ENCODE assay signal across 1 cellular context in the genomic region with DNA sequence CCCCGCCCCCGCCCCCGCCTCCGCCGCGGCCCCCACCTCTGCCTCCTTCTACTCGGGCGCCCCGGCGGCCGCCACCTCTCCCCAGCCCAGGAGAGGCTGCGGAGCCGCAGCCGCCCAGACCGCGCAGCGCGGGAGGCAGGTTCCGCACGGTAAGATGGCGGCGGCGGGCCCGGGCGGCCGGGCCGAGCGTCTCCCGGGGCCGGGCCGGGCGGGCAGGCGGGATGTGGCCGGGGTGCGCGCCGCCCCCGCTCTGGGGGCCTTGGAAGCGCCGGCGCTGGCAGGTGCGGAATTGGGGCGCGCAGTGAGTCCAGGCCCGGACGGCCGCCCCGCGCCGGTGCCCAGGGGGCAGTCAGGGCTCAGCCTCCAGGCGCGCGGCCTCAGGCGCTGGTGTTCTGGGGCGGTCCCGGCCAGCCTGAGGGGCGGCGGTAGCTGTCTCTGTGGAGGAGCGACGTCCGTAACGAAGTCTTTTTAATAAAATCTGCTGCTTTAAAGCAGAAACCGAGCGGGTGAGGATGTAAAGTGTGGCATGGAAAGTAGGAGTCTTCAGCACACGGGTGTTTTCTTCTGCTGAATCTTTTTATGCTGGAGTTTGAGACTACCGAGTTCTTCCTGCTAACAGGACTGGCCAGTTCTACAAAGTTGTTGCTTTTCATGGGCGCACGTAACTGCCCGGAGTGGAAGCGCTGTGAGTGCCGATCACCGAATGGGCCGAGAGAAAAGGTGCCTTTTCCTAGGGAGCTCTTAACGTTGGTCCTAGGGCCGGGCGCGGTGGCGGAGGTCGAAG.
TF ChIP-seq lines count a peak whose summit lies in the region.

A gene (plus strand): TSS at position 43 of the 784 bp plus-strand sequence. CDS start 3,356 bp downstream, outside the sequence.

TF ChIP-seq in GM23338, 12 proteins besides CTCF, POLR2A, EP300 and RAD21 (continued from another document):
- TF ChIP-seq, protein P1, sequence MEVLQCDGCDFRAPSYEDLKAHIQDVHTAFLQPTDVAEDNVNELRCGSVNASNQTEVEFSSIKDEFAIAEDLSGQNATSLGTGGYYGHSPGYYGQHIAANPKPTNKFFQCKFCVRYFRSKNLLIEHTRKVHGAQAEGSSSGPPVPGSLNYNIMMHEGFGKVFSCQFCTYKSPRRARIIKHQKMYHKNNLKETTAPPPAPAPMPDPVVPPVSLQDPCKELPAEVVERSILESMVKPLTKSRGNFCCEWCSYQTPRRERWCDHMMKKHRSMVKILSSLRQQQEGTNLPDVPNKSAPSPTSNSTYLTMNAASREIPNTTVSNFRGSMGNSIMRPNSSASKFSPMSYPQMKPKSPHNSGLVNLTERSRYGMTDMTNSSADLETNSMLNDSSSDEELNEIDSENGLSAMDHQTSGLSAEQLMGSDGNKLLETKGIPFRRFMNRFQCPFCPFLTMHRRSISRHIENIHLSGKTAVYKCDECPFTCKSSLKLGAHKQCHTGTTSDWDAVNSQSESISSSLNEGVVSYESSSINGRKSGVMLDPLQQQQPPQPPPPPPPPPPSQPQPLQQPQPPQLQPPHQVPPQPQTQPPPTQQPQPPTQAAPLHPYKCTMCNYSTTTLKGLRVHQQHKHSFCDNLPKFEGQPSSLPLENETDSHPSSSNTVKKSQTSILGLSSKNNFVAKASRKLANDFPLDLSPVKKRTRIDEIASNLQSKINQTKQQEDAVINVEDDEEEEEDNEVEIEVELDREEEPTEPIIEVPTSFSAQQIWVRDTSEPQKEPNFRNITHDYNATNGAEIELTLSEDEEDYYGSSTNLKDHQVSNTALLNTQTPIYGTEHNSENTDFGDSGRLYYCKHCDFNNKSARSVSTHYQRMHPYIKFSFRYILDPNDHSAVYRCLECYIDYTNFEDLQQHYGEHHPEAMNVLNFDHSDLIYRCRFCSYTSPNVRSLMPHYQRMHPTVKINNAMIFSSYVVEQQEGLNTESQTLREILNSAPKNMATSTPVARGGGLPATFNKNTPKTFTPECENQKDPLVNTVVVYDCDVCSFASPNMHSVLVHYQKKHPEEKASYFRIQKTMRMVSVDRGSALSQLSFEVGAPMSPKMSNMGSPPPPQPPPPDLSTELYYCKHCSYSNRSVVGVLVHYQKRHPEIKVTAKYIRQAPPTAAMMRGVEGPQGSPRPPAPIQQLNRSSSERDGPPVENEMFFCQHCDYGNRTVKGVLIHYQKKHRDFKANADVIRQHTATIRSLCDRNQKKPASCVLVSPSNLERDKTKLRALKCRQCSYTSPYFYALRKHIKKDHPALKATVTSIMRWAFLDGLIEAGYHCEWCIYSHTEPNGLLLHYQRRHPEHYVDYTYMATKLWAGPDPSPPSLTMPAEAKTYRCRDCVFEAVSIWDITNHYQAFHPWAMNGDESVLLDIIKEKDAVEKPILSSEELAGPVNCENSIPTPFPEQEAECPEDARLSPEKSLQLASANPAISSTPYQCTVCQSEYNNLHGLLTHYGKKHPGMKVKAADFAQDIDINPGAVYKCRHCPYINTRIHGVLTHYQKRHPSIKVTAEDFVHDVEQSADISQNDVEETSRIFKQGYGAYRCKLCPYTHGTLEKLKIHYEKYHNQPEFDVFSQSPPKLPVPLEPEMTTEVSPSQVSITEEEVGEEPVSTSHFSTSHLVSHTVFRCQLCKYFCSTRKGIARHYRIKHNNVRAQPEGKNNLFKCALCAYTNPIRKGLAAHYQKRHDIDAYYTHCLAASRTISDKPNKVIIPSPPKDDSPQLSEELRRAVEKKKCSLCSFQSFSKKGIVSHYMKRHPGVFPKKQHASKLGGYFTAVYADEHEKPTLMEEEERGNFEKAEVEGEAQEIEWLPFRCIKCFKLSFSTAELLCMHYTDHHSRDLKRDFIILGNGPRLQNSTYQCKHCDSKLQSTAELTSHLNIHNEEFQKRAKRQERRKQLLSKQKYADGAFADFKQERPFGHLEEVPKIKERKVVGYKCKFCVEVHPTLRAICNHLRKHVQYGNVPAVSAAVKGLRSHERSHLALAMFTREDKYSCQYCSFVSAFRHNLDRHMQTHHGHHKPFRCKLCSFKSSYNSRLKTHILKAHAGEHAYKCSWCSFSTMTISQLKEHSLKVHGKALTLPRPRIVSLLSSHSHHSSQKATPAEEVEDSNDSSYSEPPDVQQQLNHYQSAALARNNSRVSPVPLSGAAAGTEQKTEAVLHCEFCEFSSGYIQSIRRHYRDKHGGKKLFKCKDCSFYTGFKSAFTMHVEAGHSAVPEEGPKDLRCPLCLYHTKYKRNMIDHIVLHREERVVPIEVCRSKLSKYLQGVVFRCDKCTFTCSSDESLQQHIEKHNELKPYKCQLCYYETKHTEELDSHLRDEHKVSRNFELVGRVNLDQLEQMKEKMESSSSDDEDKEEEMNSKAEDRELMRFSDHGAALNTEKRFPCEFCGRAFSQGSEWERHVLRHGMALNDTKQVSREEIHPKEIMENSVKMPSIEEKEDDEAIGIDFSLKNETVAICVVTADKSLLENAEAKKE (CRISPR knock-in tag; IDR thresholded peaks at IDR 0.05) = no peak
- TF ChIP-seq EZH2 (IDR thresholded peaks at IDR 0.05; ENCODE audit: low read depth, unreplicated experiment) = no peak
TF ChIP-seq in GM23338: peak in this region for 0.
